Comparison of ENCODE assay signal across 8 cellular contexts in genomic region chr14:100376751-100377171, GRCh38. TPM values are rescaled to one million over a fixed set of nuclear protein-coding genes. Genes with fewer than 3 reads are reported as not detected.
DNase-seq lines count a peak whose midpoint lies in the region; ATAC-seq, FAIRE-seq and TF ChIP-seq lines count a peak whose summit lies in the region.

No MANE protein-coding gene starts in this region.

- no peaks in the 10 kb centered on the region for H3K9me1 ChIP-seq in K562 (ENCODE audit: control insufficient read depth, insufficient read depth, low read length)

- H3K9me2 ChIP-seq in Karpas-422 (replicated peaks; ENCODE audit: insufficient read depth, low read length) = no peaks in the 10 kb centered on the region

- H4K20me1 ChIP-seq in Karpas-422 (ENCODE audit: insufficient read depth, low read depth, low read length) (no peaks in the 10 kb centered on the region), K562 (replicated peaks; ENCODE audit: control insufficient read depth, insufficient read depth, low read length) (no peaks in the 10 kb centered on the region)

- ATAC-seq in K562 = no peak
- ATAC-seq in aorta (ENCODE audit: low FRiP score) = no peak
- no peak for ATAC-seq in HG02884 (IDR thresholded peaks at IDR 0.05; ENCODE audit: unreplicated experiment)

- H3K27ac ChIP-seq in CD8-positive, alpha-beta memory T cell (ENCODE audit: low read depth, low read length) = peak overlapping the region; percentile 84
- H3K27ac ChIP-seq in Karpas-422 (ENCODE audit: low read length) (peak overlapping the region; percentile 74), K562 (ENCODE audit: extremely low read depth, low read depth, low read length) (peak overlapping the region; percentile 89), aorta (ENCODE audit: low read depth in 1 of 2, low read length in 2 of 2) (peak overlapping the region in 1 of 2 donors; percentile 21)

- H3K4me2 ChIP-seq in Karpas-422 (ENCODE audit: low read depth, low read length, poor library complexity, severe bottlenecking) (peak overlapping the region; percentile 90), K562 (ENCODE audit: insufficient read depth, low read length) (peak overlapping the region; percentile 94)

- peak overlapping the region; percentile 82 to 98 (median 95) for H3K27ac Mint-ChIP-seq in CD8-positive, alpha-beta memory T cell

- H3K9me3 Mint-ChIP-seq in CD8-positive, alpha-beta memory T cell = no peaks in the 10 kb centered on the region

- H3K4me3 Mint-ChIP-seq in CD8-positive, alpha-beta memory T cell = peak overlapping the region; percentile 88 to 98 (median 95)

- intact Hi-C loops in K562 (cut with micrococcal nuclease) = loop anchor here (2.0 to 10.0 kb wide), 3 partner anchors 69 to 392 kb away; partner anchors contain the start of gene SLC25A29
- intact Hi-C loops in aorta (cut with DNase I) = loop anchor here (2.0 to 10.0 kb wide), 6 partner anchors 69 to 394 kb away; partner anchors contain the start of gene SLC25A29 (in 2 of the 2)

- peak; percentile 6 for FAIRE-seq in K562 (lab: Jason Lieb, UNC)

- TSS peak; percentile 81 for BruUV-seq in K562 (replicated peaks; lab: Mats Ljungman, UMichigan)

- no peaks in the 10 kb centered on the region for H3K27me3 ChIP-seq in CD8-positive, alpha-beta memory T cell (ENCODE audit: insufficient read depth, low read length, poor library complexity, severe bottlenecking)
- H3K27me3 ChIP-seq in Karpas-422 (ENCODE audit: low read length) (no peaks in the 10 kb centered on the region), K562 (ENCODE audit: control insufficient read depth in 2 of 2, insufficient read depth in 2 of 2, low read length in 2 of 2) (no peaks in the 10 kb centered on the region), aorta (ENCODE audit: control insufficient read depth in 1 of 2, insufficient read depth in 2 of 2, low read length in 1 of 2) (no peaks in the 10 kb centered on the region)

- H3K79me2 ChIP-seq in Karpas-422 (ENCODE audit: low read length) (peaks cover 29% of the 10 kb centered on the region), K562 (ENCODE audit: control insufficient read depth, insufficient read depth, low read length) (peaks cover 56% of the 10 kb centered on the region)

- H3K4me3 ChIP-seq in CD8-positive, alpha-beta memory T cell (ENCODE audit: low read length) = peak overlapping the region; percentile 67
- H3K4me3 ChIP-seq in Karpas-422 (ENCODE audit: low read length) = peak overlapping the region; percentile 77
- H3K4me3 ChIP-seq in K562 = peak overlapping the region; percentile 81
- H3K4me3 ChIP-seq in aorta (ENCODE audit: low read length in 2 of 2) = peak overlapping the region; percentile 22 to 63

- CTCF ChIA-PET in CD8-positive, alpha-beta memory T cell (lab: Charles Lee) = interaction anchor here (0.6 to 2.7 kb wide), 6 partner anchors 9 to 394 kb away, joined by 3 to 10 read pairs (median 6); no protein-coding TSS in a partner anchor
- CTCF ChIA-PET in K562 (lab: Yijun Ruan, JAX; ENCODE audit: low intra/inter-chr PET ratio) = interaction anchor here (0.6 kb wide), 1 partner anchor 307 kb away, joined by 4 read pairs; no protein-coding TSS in a partner anchor

- TF ChIP-seq RAD21 in K562 (CRISPR knock-in tag; conservative IDR thresholded peaks at IDR 0.05 in 1 of 2, IDR thresholded peaks at IDR 0.05 in 1 of 2) = no peak

- H3K27me3 Mint-ChIP-seq in CD8-positive, alpha-beta memory T cell = no peaks in the 10 kb centered on the region

- no peak for TF ChIP-seq CTCF in K562 (IDR thresholded peaks at IDR 0.05 in 2 of 3, conservative IDR thresholded peaks at IDR 0.05 in 1 of 3; ENCODE audit: insufficient read depth in 2 of 3, low read depth in 1 of 3, low read length in 3 of 3)
- no peak for TF ChIP-seq CTCF in GM13976 (IDR thresholded peaks at IDR 0.05; ENCODE audit: borderline replicate concordance, control extremely low read depth, extremely low read depth, insufficient read depth, missing control alignments)

- peaks cover 24 to 39% (median 37%) of the 10 kb centered on the region in 3 donors for H3K4me1 Mint-ChIP-seq in CD8-positive, alpha-beta memory T cell

- 0% methylated on average over 7 of the region's 7 CpGs for WGBS in K562 (ENCODE audit: insufficient coverage, low coverage, missing lambda C conversion rate)
- WGBS in aorta, 2 donors = 13 to 20% methylated on average over 7 of the region's 7 CpGs

- H3K4me1 ChIP-seq in CD8-positive, alpha-beta memory T cell (ENCODE audit: insufficient read depth, low read length) = peaks cover 22% of the 10 kb centered on the region
- H3K4me1 ChIP-seq in Karpas-422 (ENCODE audit: low read length) (peaks cover 34% of the 10 kb centered on the region), K562 (replicated peaks in 1 of 2; ENCODE audit: control insufficient read depth in 2 of 2, insufficient read depth in 2 of 2, low read length in 2 of 2) (peaks cover 14% of the 10 kb centered on the region in 2 experiments; a peak in 4 of 5 replicates), aorta (ENCODE audit: control insufficient read depth in 1 of 2, insufficient read depth in 2 of 2, low read length in 2 of 2) (peaks cover 0 to 4% of the 10 kb centered on the region in 2 donors)

- H3K36me3 Mint-ChIP-seq in CD8-positive, alpha-beta memory T cell = peaks cover 0 to 22% (median 5%) of the 10 kb centered on the region in 3 donors

- no peak for DNase-seq in CD8-positive, alpha-beta memory T cell
- DNase-seq in Karpas-422 (no peak), K562 (ENCODE audit: extremely low read depth in 1 of 4, low spot score in 3 of 4) (peak in 1 of 4 experiments; percentile 21), lung microvascular endothelial cell (ENCODE audit: low read depth in 2 of 2) (peak; percentile 62 to 82), aorta (no peak), NCI-H2227 treated with DMSO at 0.1 percent for 48 hours (lab: John Stamatoyannopoulos, UW) (no peak), GM13976 (ENCODE audit: low spot score) (no peak)

- in situ Hi-C loops in K562 (cut with MboI) (no loop called here), GM13976 (cut with MboI; ENCODE audit: low sequenced_read_pairs, unreplicated experiment) (loop anchor here (25.0 kb wide), 1 partner anchor 1261 kb away; no protein-coding TSS in a partner anchor)

- peak overlapping the region; percentile 86 for H2AFZ ChIP-seq in Karpas-422 (ENCODE audit: low read length)
- H2AFZ ChIP-seq in K562 (ENCODE audit: low read depth, low read length) = peak overlapping the region; percentile 84

- POLR2A ChIA-PET in CD8-positive, alpha-beta memory T cell (lab: Charles Lee) = no interaction called here
- POLR2A ChIA-PET in K562 (lab: Yijun Ruan, JAX) = interaction anchor here (1.0 to 2.0 kb wide), 2 partner anchors 8 to 81 kb away, joined by 3 to 5 read pairs; no protein-coding TSS in a partner anchor

- H3K9ac ChIP-seq in Karpas-422 (ENCODE audit: low read length) = peak overlapping the region; percentile 76
- H3K9ac ChIP-seq in K562 (ENCODE audit: insufficient read depth in 1 of 2, low read depth in 2 of 2, low read length in 2 of 2) = peak overlapping the region; percentile 89 to 100

- no peak for TF ChIP-seq EP300 in K562 (IDR thresholded peaks at IDR 0.05; ENCODE audit: low read length)

- H3K36me3 ChIP-seq in CD8-positive, alpha-beta memory T cell (ENCODE audit: insufficient read depth, low read length) = peaks cover 8% of the 10 kb centered on the region
- H3K36me3 ChIP-seq in Karpas-422 (ENCODE audit: insufficient read depth, low read length) = no peaks in the 10 kb centered on the region
- H3K36me3 ChIP-seq in K562 (ENCODE audit: control insufficient read depth, insufficient read depth, low read length) = peaks cover 22% of the 10 kb centered on the region
- no peaks in the 10 kb centered on the region for H3K36me3 ChIP-seq in aorta (ENCODE audit: control insufficient read depth in 1 of 2, insufficient read depth in 2 of 2, low read length in 1 of 2)

- TF ChIP-seq POLR2A in K562 (conservative IDR thresholded peaks at IDR 0.05) = no peak

- H3K9me3 ChIP-seq in CD8-positive, alpha-beta memory T cell (ENCODE audit: low read length) = no peaks in the 10 kb centered on the region
- no peaks in the 10 kb centered on the region for H3K9me3 ChIP-seq in Karpas-422 (ENCODE audit: low read length)
- H3K9me3 ChIP-seq in K562 (replicated peaks; ENCODE audit: control insufficient read depth, insufficient read depth, low read depth, low read length) = no peaks in the 10 kb centered on the region
- no peaks in the 10 kb centered on the region for H3K9me3 ChIP-seq in aorta (ENCODE audit: control insufficient read depth, low read length)

RNA-seq across cellular contexts. Expression of gene WDR25, which starts 0.5 kb away (rescaled TPM):
- 1 to 10 TPM; 7.8 to 9.1 TPM for total RNA-seq in CD8-positive, alpha-beta memory T cell
- 10.4 TPM for polyA plus RNA-seq in CD8-positive, alpha-beta memory T cell
- total RNA-seq in Karpas-422 (2014; rRNA removed; shearing (Covaris generic); ENCODE audit: low replicate concordance) = 10.8 and 13.5 TPM in 2 replicates
- 10.4 and 15.9 TPM in 2 replicates for total RNA-seq in K562 (2011; cell fraction: chromatin; rRNA removed; ENCODE audit: low replicate concordance)
- 11.0 and 11.7 TPM in 2 replicates for total RNA-seq in K562 (2011; cell fraction: nucleolus; rRNA removed)
- total RNA-seq in K562 (2011; cell fraction: nucleoplasm; rRNA removed) = 8.4 and 11.8 TPM in 2 replicates
- total RNA-seq in K562 (2014; rRNA removed) = 11.2 TPM in 2 replicates
- total RNA-seq in K562 (2014; rRNA removed; fragmentation: Illumina TruSeq; extraction: Trizol) = 4.1 and 4.2 TPM in 2 replicates
- 6.3 and 6.7 TPM in 2 replicates for total RNA-seq in K562 (2015; rRNA removed; fragmentation: Illumina TruSeq; extraction: Trizol)
- total RNA-seq in K562 (2021) = 8.0 and 8.4 TPM in 2 replicates
- 6.3 and 7.0 TPM in 2 replicates for polyA plus RNA-seq in K562 (2011; rRNA removed)
- polyA plus RNA-seq in K562 (2011; cell fraction: cytosol; rRNA removed) = 8.2 and 14.0 TPM in 2 replicates
- 4.9 and 5.8 TPM in 2 replicates for polyA plus RNA-seq in K562 (2011; cell fraction: nucleus; rRNA removed)
- 5.4 and 13.7 TPM in 2 replicates for polyA plus RNA-seq in K562 (2012)
- polyA plus RNA-seq in K562 (2014; fragmentation: Illumina TruSeq; extraction: Trizol) = 7.6 and 7.7 TPM in 2 replicates
- polyA plus RNA-seq in K562 (2014; fragmentation: Nextera tagmentation; extraction: Ambion mirVana) = 1 to 10 TPM in 1 of 2 experiments, under 1 TPM in 1; 0.42 to 1.2 TPM
- polyA plus RNA-seq in K562 (2014; rRNA removed) = 7.8 and 8.9 TPM in 2 replicates
- 5.4 and 6.8 TPM in 2 replicates for polyA minus RNA-seq in K562 (2011; rRNA and poly(A)+ RNA removed)
- polyA minus RNA-seq in K562 (2011; cell fraction: cytosol; rRNA and poly(A)+ RNA removed) = 3.7 and 4.5 TPM in 2 replicates
- polyA minus RNA-seq in K562 (2011; cell fraction: nucleus; rRNA and poly(A)+ RNA removed) = 7.9 and 11.1 TPM in 2 replicates
- total RNA-seq in lung microvascular endothelial cell = 21.4 and 40.3 TPM in 2 replicates
- 1 to 10 TPM; 8.3 to 8.8 TPM for total RNA-seq in aorta
- polyA plus RNA-seq in aorta = 1 to 10 TPM; 5.1 to 7.3 TPM

RNA-seq across cellular contexts. Expression of gene SLC25A47, which starts 53.6 kb away (rescaled TPM):
- total RNA-seq in CD8-positive, alpha-beta memory T cell = not detected
- not detected for polyA plus RNA-seq in CD8-positive, alpha-beta memory T cell
- not detected in 2 replicates for total RNA-seq in Karpas-422 (2014; rRNA removed; shearing (Covaris generic); ENCODE audit: low replicate concordance)
- total RNA-seq in K562 (2011; cell fraction: chromatin; rRNA removed; ENCODE audit: low replicate concordance) = not detected in 2 replicates
- total RNA-seq in K562 (2011; cell fraction: nucleolus; rRNA removed) = not detected in 2 replicates
- not detected in 2 replicates for total RNA-seq in K562 (2011; cell fraction: nucleoplasm; rRNA removed)
- total RNA-seq in K562 (2014; rRNA removed) = 0.23 and 0.24 TPM in 2 replicates
- total RNA-seq in K562 (2014; rRNA removed; fragmentation: Illumina TruSeq; extraction: Trizol) = not detected in 2 replicates
- 0.22 TPM in 1 of 2 replicates, not detected in the other for total RNA-seq in K562 (2015; rRNA removed; fragmentation: Illumina TruSeq; extraction: Trizol)
- total RNA-seq in K562 (2021) = 0.09 and 0.25 TPM in 2 replicates
- polyA plus RNA-seq in K562 (2011; rRNA removed) = not detected in 2 replicates
- polyA plus RNA-seq in K562 (2011; cell fraction: cytosol; rRNA removed) = not detected in 2 replicates
- not detected in 2 replicates for polyA plus RNA-seq in K562 (2011; cell fraction: nucleus; rRNA removed)
- 0.06 TPM in 1 of 2 replicates, not detected in the other for polyA plus RNA-seq in K562 (2012)
- polyA plus RNA-seq in K562 (2014; fragmentation: Illumina TruSeq; extraction: Trizol) = not detected in 2 replicates
- not detected for polyA plus RNA-seq in K562 (2014; fragmentation: Nextera tagmentation; extraction: Ambion mirVana)
- not detected in 2 replicates for polyA plus RNA-seq in K562 (2014; rRNA removed)
- not detected in 2 replicates for polyA minus RNA-seq in K562 (2011; rRNA and poly(A)+ RNA removed)
- polyA minus RNA-seq in K562 (2011; cell fraction: cytosol; rRNA and poly(A)+ RNA removed) = not detected in 2 replicates
- not detected in 2 replicates for polyA minus RNA-seq in K562 (2011; cell fraction: nucleus; rRNA and poly(A)+ RNA removed)
- total RNA-seq in lung microvascular endothelial cell = under 0.01 TPM in 1 of 2 replicates, not detected in the other
- not detected for total RNA-seq in aorta
- not detected for polyA plus RNA-seq in aorta

Comparison
In these comparisons a context has a peak if more than half of its experiments do, and no peak if none do; other contexts are left out.
1. DNase-seq: peak in lung microvascular endothelial cell (2 of 2); none in CD8-positive, alpha-beta memory T cell (0 of 5), Karpas-422 (single experiment), aorta (0 of 2), NCI-H2227 treated with DMSO at 0.1 percent for 48 hours (single experiment) and GM13976 (single experiment).
2. Peak in every context shown above with its lines, with median percentiles within 50 percentile points of each other: H3K4me3 ChIP-seq.